2 cellular contexts compared by ENCODE assay signal in the genomic region with DNA sequence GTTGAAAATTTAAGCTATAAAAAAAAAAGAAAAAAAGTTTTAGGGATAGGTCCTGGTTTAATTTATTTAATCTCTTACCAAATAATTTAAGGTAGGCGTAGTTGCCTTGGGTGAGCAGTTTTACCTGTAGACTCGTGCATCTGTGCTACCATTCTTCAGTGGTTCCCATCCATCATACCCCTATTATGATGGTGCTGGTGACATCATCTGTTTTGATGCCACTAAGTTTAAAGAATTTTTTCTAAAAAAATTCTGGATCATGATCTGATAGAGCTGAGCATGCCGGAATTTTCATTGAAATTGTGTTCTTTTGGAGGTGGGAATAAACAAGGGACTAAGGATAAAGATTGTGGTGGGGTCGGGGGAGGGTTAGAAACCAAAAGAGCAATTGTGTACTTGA.
TF ChIP-seq lines count a peak whose summit lies in the region.

No MANE protein-coding gene starts in this region.

TF ChIP-seq in SK-N-SH, 30 proteins besides CTCF, POLR2A, EP300 and RAD21 (continued from another document):
- no peak for TF ChIP-seq ELF1 (IDR thresholded peaks at IDR 0.05)
- no peak for TF ChIP-seq FOSL2 (IDR thresholded peaks at IDR 0.05; ENCODE audit: borderline replicate concordance, low read depth)
- no peak for TF ChIP-seq RFX5 (IDR thresholded peaks at IDR 0.05; ENCODE audit: low read length)
- TF ChIP-seq, protein P1, sequence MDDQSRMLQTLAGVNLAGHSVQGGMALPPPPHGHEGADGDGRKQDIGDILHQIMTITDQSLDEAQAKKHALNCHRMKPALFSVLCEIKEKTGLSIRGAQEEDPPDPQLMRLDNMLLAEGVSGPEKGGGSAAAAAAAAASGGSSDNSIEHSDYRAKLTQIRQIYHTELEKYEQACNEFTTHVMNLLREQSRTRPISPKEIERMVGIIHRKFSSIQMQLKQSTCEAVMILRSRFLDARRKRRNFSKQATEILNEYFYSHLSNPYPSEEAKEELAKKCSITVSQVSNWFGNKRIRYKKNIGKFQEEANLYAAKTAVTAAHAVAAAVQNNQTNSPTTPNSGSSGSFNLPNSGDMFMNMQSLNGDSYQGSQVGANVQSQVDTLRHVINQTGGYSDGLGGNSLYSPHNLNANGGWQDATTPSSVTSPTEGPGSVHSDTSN (IDR thresholded peaks at IDR 0.05) = no peak
- TF ChIP-seq MXI1 (IDR thresholded peaks at IDR 0.05; ENCODE audit: low read depth, low read length) = no peak

TF ChIP-seq in SK-N-SH treated with all-trans-retinoic acid at 6 μM for 48 hours, 23 proteins besides CTCF, POLR2A, EP300 and RAD21 (continued from another document):
- TF ChIP-seq ZFP3 (CRISPR knock-in tag; IDR thresholded peaks at IDR 0.05) = no peak
